ENCODE assay signal across 8 cellular contexts in genomic region chr16:66880288-66881013, GRCh38. TPM values are rescaled to one million over a fixed set of nuclear protein-coding genes. Genes with fewer than 3 reads are reported as not detected.
DNase-seq lines count a peak whose midpoint lies in the region; FAIRE-seq and TF ChIP-seq lines count a peak whose summit lies in the region.

A gene with protein sequence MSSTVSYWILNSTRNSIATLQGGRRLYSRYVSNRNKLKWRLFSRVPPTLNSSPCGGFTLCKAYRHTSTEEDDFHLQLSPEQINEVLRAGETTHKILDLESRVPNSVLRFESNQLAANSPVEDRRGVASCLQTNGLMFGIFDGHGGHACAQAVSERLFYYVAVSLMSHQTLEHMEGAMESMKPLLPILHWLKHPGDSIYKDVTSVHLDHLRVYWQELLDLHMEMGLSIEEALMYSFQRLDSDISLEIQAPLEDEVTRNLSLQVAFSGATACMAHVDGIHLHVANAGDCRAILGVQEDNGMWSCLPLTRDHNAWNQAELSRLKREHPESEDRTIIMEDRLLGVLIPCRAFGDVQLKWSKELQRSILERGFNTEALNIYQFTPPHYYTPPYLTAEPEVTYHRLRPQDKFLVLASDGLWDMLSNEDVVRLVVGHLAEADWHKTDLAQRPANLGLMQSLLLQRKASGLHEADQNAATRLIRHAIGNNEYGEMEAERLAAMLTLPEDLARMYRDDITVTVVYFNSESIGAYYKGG (plus strand): TSS chr16:66880515. CDS start chr16:66884285, 3,770 bp downstream.

- TF ChIP-seq POLR2A in H1 (IDR thresholded peaks at IDR 0.05; ENCODE audit: control extremely low read depth in 1 of 2, low read depth in 2 of 2, low read length in 2 of 2), result peak; percentile 51 to 67

- peaks cover 12% of the 10 kb centered on the region for H3K79me1 ChIP-seq in H1 (ENCODE audit: low read depth, low read length)
- peaks cover 26% of the 10 kb centered on the region for H3K79me1 ChIP-seq in mesenchymal stem cell (replicated peaks; ENCODE audit: low read length, poor library complexity, severe bottlenecking)

- H3K4ac ChIP-seq in H1 (replicated peaks; ENCODE audit: insufficient read length, low read depth, low read length), result peak within 1 kb of the TSS; percentile 96
- peak within 1 kb of the TSS in 1 of 2 experiments; percentile 69 for H3K4ac ChIP-seq in mesenchymal stem cell (ENCODE audit: low read depth in 1 of 2, low read length in 2 of 2)

- H2BK15ac ChIP-seq in H1 (ENCODE audit: low read length), result peak within 1 kb of the TSS; percentile 88; the same call in 1 of the 2 replicates
- no peak within 1 kb of the TSS for H2BK15ac ChIP-seq in mesenchymal stem cell (ENCODE audit: low read depth, poor library complexity, severe bottlenecking)

- CTCF ChIA-PET in H1 (lab: Charles Lee; ENCODE audit: partially characterized antibody), result interaction anchor here (0.6 to 42.0 kb wide), 10 partner anchors 8 to 112 kb away, joined by 3 to 1009 read pairs (median 6); partner anchors contain the start of genes CDH16 and RRAD

- no peak for TF ChIP-seq EP300 in H1 (IDR thresholded peaks at IDR 0.05; ENCODE audit: borderline replicate concordance in 1 of 2, low read depth in 2 of 2, low read length in 2 of 2)

- peak within 1 kb of the TSS; percentile 80; the same call in 1 of the 2 replicates for H2BK20ac ChIP-seq in H1 (ENCODE audit: low read length)

- DNase-seq in COLO829 (ENCODE audit: low spot score), result peak; percentile 66
- DNase-seq in GM20000 (ENCODE audit: low spot score), result peak; percentile 95
- peak; percentile 78 for DNase-seq in HS-5 (ENCODE audit: low read depth)
- peak; percentile 87 to 94 for DNase-seq in NOMO-1 (lab: John Stamatoyannopoulos, UW; ENCODE audit: unreplicated experiment in 2 of 2)
- DNase-seq in activated CD8-positive, alpha-beta memory T cell treated with anti-CD3 and anti-CD28 coated beads for 48 hours (ENCODE audit: low read depth in 2 of 3, low spot score in 2 of 3), result peak; percentile 81 to 87 (median 87)
- peak; percentile 92 to 97 for DNase-seq in H1 (ENCODE audit: low read depth in 1 of 2, low spot score in 2 of 2)
- peak; percentile 96 for DNase-seq in mesenchymal stem cell
- DNase-seq in stimulated activated CD8-positive, alpha-beta memory T cell treated with anti-CD3 and anti-CD28 coated beads, Interleukin-12 subunit alpha, Interleukin-12 subunit beta, amount 100 ng/mL, for 24 hours (ENCODE audit: extremely low read depth), result peak; percentile 67

- H3K18ac ChIP-seq in H1 (ENCODE audit: extremely low read depth, low read length) (peak within 1 kb of the TSS; percentile 94), mesenchymal stem cell (ENCODE audit: low read depth in 1 of 2, low read length in 2 of 2) (peak within 1 kb of the TSS; percentile 88 to 89)

- POLR2A ChIA-PET in H1 (lab: Charles Lee; ENCODE audit: partially characterized antibody), result interaction anchor here (0.7 to 3.0 kb wide), 15 partner anchors 10 to 252 kb away, joined by 3 to 12 read pairs (median 5); partner anchors contain the start of genes CDH16, CIAO2B, DYNC1LI2 and NAE1

- H2BK120ac ChIP-seq in H1 (replicated peaks; ENCODE audit: low read depth, low read length), result peak within 1 kb of the TSS; percentile 78
- H2BK120ac ChIP-seq in mesenchymal stem cell (ENCODE audit: low read depth, low read length), result no peak within 1 kb of the TSS

- H3K9ac ChIP-seq in H1 (replicated peaks in 1 of 4; ENCODE audit: extremely low read depth in 1 of 4, low read depth in 3 of 4, low read length in 3 of 4) (peak within 1 kb of the TSS; percentile 55 to 71 (median 66); a peak in 6 of 7 replicates), mesenchymal stem cell (ENCODE audit: low read length) (peak within 1 kb of the TSS; percentile 93)

- H4K8ac ChIP-seq in H1 (ENCODE audit: extremely low read depth, insufficient read depth, low read length) (peak within 1 kb of the TSS; percentile 93), mesenchymal stem cell (ENCODE audit: low read length) (peak within 1 kb of the TSS; percentile 57)

- peaks cover 9 to 15% (median 12%) of the 10 kb centered on the region in 4 experiments for H3K36me3 ChIP-seq in H1 (ENCODE audit: control insufficient read depth in 2 of 4, insufficient read depth in 4 of 4, low read length in 3 of 4)
- H3K36me3 ChIP-seq in mesenchymal stem cell (ENCODE audit: control insufficient read depth in 1 of 2, insufficient read depth in 2 of 2, low read depth in 1 of 2, low read length in 2 of 2), result peaks cover 12 to 17% of the 10 kb centered on the region in 2 experiments

- H2BK5ac ChIP-seq in H1 (ENCODE audit: low read depth, low read length) (peak within 1 kb of the TSS; percentile 90; the same call in 1 of the 2 replicates), mesenchymal stem cell (ENCODE audit: low read depth, low read length, poor library complexity, severe bottlenecking) (no peak within 1 kb of the TSS)

- peak within 1 kb of the TSS; percentile 97 for H3K56ac ChIP-seq in H1 (replicated peaks; ENCODE audit: insufficient read length, low read depth, low read length)

- H3K9me3 ChIP-seq in H1 (ENCODE audit: insufficient read depth in 2 of 2, low read depth in 1 of 2, low read length in 1 of 2) (no peaks in the 10 kb centered on the region), mesenchymal stem cell (ENCODE audit: control insufficient read depth, low read length) (no peaks in the 10 kb centered on the region)

- H4K20me1 ChIP-seq in H1 (replicated peaks in 1 of 2; ENCODE audit: control insufficient read depth in 1 of 2, insufficient read depth in 2 of 2, low read length in 2 of 2), result peaks cover 3 to 9% of the 10 kb centered on the region in 2 experiments

- 2% methylated on average over 58 of the region's 58 CpGs; no CpG with 5 or more reads in 1 of the 2 experiments for WGBS in H1 (ENCODE audit: extremely low coverage in 1 of 2, insufficient coverage in 1 of 2, insufficient read length in 1 of 2, insufficient replicate concordance in 2 of 2, low coverage in 1 of 2, low lambda C conversion rate in 2 of 2, missing lambda C conversion rate in 1 of 2), 2 experiments
- WGBS in mesenchymal stem cell, result 0% methylated on average over 50 of the region's 58 CpGs

- peaks cover 8% of the 10 kb centered on the region; the same call in 1 of the 2 replicates for H3K23me2 ChIP-seq in H1 (ENCODE audit: low read depth, low read length)

- H3K4me1 ChIP-seq in H1 (replicated peaks in 1 of 4; ENCODE audit: control insufficient read depth in 3 of 4, insufficient read depth in 4 of 4, low read length in 3 of 4) (peaks cover 0 to 10% (median 3%) of the 10 kb centered on the region in 4 experiments; a peak in 3 of 7 replicates), mesenchymal stem cell (ENCODE audit: control insufficient read depth, insufficient read depth, low read depth, low read length) (peaks cover 15% of the 10 kb centered on the region)

- TF ChIP-seq CTCF in GM20000 (IDR thresholded peaks at IDR 0.05; ENCODE audit: extremely low read depth, missing control alignments) (no peak), H1 (IDR thresholded peaks at IDR 0.05; ENCODE audit: control extremely low read depth in 1 of 3, insufficient read depth in 1 of 3, low read depth in 1 of 3, low read length in 3 of 3) (no peak)

- H4K91ac ChIP-seq in H1 (replicated peaks; ENCODE audit: insufficient read length, low read length) (peak within 1 kb of the TSS; percentile 95), mesenchymal stem cell (ENCODE audit: low read length) (peak within 1 kb of the TSS; percentile 24)

- H3K79me2 ChIP-seq in H1 (ENCODE audit: control insufficient read depth in 1 of 2, insufficient read depth in 2 of 2, low read length in 2 of 2), result peaks cover 0 to 30% of the 10 kb centered on the region in 2 experiments; a peak in 3 of 4 replicates

- H3K4me3 ChIP-seq in H1 (ENCODE audit: extremely low read depth in 1 of 4, insufficient read depth in 2 of 4, low read depth in 3 of 4, low read length in 4 of 4) (peak within 1 kb of the TSS; percentile 71 to 84 (median 80)), mesenchymal stem cell (ENCODE audit: insufficient read depth in 1 of 2, low read depth in 1 of 2, low read length in 2 of 2) (peak within 1 kb of the TSS; percentile 65 to 97)

- H2AK5ac ChIP-seq in H1 (ENCODE audit: low read depth, low read length), result no peak within 1 kb of the TSS; the same call in 1 of the 2 replicates
- peak within 1 kb of the TSS; percentile 24 for H2AK5ac ChIP-seq in mesenchymal stem cell (ENCODE audit: low read length, severe bottlenecking)

- TF ChIP-seq RAD21 in H1 (IDR thresholded peaks at IDR 0.05 in 1 of 2, conservative IDR thresholded peaks at IDR 0.05 in 1 of 2; ENCODE audit: low read depth in 2 of 2, low read length in 2 of 2), result no peak

- H2BK12ac ChIP-seq in H1 (ENCODE audit: low read depth, low read length) (peak within 1 kb of the TSS; percentile 71), mesenchymal stem cell (ENCODE audit: low read length in 2 of 2) (peak within 1 kb of the TSS; percentile 35 to 91)

- H4K5ac ChIP-seq in H1 (ENCODE audit: insufficient read length, low read depth, low read length), result peak within 1 kb of the TSS; percentile 83

- H3K4me2 ChIP-seq in H1 (ENCODE audit: insufficient read depth in 1 of 2, low read depth in 2 of 2, low read length in 2 of 2), result peak within 1 kb of the TSS; percentile 68 to 89
- H3K4me2 ChIP-seq in mesenchymal stem cell (ENCODE audit: low read length, poor library complexity, severe bottlenecking), result peak within 1 kb of the TSS; percentile 83

- H2AFZ ChIP-seq in H1 (ENCODE audit: low read length), result no peak within 1 kb of the TSS; the same call in 1 of the 2 replicates
- peak within 1 kb of the TSS; percentile 58 for H2AFZ ChIP-seq in mesenchymal stem cell (ENCODE audit: low read depth, low read length)

- H3K27me3 ChIP-seq in H1 (replicated peaks in 1 of 4; ENCODE audit: control insufficient read depth in 3 of 4, extremely low read depth in 1 of 4, insufficient read depth in 3 of 4, low read length in 3 of 4) (peaks cover 0 to 3% (median 0%) of the 10 kb centered on the region in 4 experiments; a peak in 1 of 7 replicates), mesenchymal stem cell (ENCODE audit: control insufficient read depth in 1 of 2, insufficient read depth in 1 of 2, low read length in 2 of 2) (no peaks in the 10 kb centered on the region)

- H3K27ac ChIP-seq in H1 (ENCODE audit: low read depth, low read length), result peak within 1 kb of the TSS; percentile 64; the same call in 1 of the 2 replicates
- H3K27ac ChIP-seq in mesenchymal stem cell (ENCODE audit: low read length, poor library complexity, severe bottlenecking), result no peak within 1 kb of the TSS

- no peak for FAIRE-seq in H1 (lab: Jason Lieb, UNC)

- H3K23ac ChIP-seq in H1 (ENCODE audit: insufficient read length) (no peak within 1 kb of the TSS), mesenchymal stem cell (ENCODE audit: low read length in 2 of 2) (peak within 1 kb of the TSS in 1 of 2 experiments; percentile 0)

- no peak within 1 kb of the TSS for H3K14ac ChIP-seq in H1 (ENCODE audit: insufficient read length)
- peak within 1 kb of the TSS in 1 of 2 experiments; percentile 15 for H3K14ac ChIP-seq in mesenchymal stem cell (ENCODE audit: low read length in 2 of 2)

RNA-seq across cellular contexts. Expression of the gene that starts here (rescaled TPM):
- 36.0 and 36.5 TPM in 2 replicates for total RNA-seq in H1 (2021; fragmentation: NEBNext Ultra II Directional; extraction: Animal tissue kit (Norgen Biotek cat#: 25700))
- polyA plus RNA-seq in H1 (2011; rRNA removed), result 10.1 and 11.7 TPM in 2 replicates
- polyA plus RNA-seq in H1 (2011; cell fraction: cytosol; rRNA removed), result 15.6 TPM
- polyA plus RNA-seq in H1 (2011; cell fraction: nucleus; rRNA removed), result 20.5 TPM
- 10.6 to 16.3 TPM (median 15.7 TPM) in 4 replicates for polyA plus RNA-seq in H1 (2012, experiment 1 of 2)
- polyA plus RNA-seq in H1 (2012, experiment 2 of 2), result 14.4 TPM
- polyA plus RNA-seq in H1 (2013, experiment 1 of 2), result 13.5 TPM
- polyA plus RNA-seq in H1 (2013, experiment 2 of 2), result 12.7 TPM
- polyA minus RNA-seq in H1 (2011; rRNA and poly(A)+ RNA removed), result 97.6 and 123 TPM in 2 replicates
- 19.5 TPM for polyA minus RNA-seq in H1 (2011; cell fraction: cytosol; rRNA and poly(A)+ RNA removed)
- 28.7 TPM for polyA minus RNA-seq in H1 (2011; cell fraction: nucleus; rRNA and poly(A)+ RNA removed)
- 7.9 TPM for polyA plus RNA-seq in mesenchymal stem cell (2013, experiment 1 of 2)
- 7.3 TPM for polyA plus RNA-seq in mesenchymal stem cell (2013, experiment 2 of 2)
